23 cellular contexts compared by ENCODE assay signal in the genomic region with DNA sequence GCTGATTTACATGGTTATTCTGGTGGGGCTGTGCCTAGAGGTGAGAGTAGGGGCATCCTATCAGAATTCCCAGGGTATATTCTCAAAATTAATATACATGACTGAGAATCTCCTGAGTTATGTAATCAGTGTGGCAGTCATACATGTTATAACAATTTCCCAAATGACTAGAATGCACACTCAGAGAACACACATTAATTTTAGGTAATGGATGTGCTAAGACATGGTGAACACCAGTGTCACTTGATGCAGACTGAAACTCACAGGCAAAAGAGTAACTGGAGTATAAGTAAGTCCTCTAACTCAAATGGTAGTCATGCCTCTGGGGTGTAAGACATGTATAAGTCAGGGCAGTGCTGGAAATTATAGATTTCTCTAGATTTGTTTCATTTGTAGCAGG.
DNase-seq lines count a peak whose midpoint lies in the region; ATAC-seq and TF ChIP-seq lines count a peak whose summit lies in the region.
"Had no signal": no experiment of that assay in that cellular context is flagged by ENCODE, and none has a peak within 500 bp of the region (broad histone marks: within the 10 kb centered on the region; RNA-seq: fewer than 3 reads in every experiment).

No MANE protein-coding gene starts in this region.

- H3K27me3 ChIP-seq in PC-3 (ENCODE audit: low read length) (no peaks in the 10 kb centered on the region), skeletal muscle satellite cell (ENCODE audit: control insufficient read depth, insufficient read depth, low read length) (no peaks in the 10 kb centered on the region), right lobe of liver (no peaks in the 10 kb centered on the region)
- H3K27me3 ChIP-seq: cardiac muscle cell, thyroid gland had no signal

- H4K20me1 ChIP-seq in PC-3 (ENCODE audit: low read length) = no peaks in the 10 kb centered on the region

- H3K36me3 Mint-ChIP-seq in activated CD4-positive, alpha-beta memory T cell treated with anti-CD3 and anti-CD28 coated beads, Interleukin-2, amount 10 ng/mL, durations not matched to agents 7 days and 5 days (ENCODE audit: low read depth) = peaks cover 6% of the 10 kb centered on the region
- H3K36me3 Mint-ChIP-seq: stimulated activated naive B cell treated with anti-CD40 and anti-IgM and Interleukin-4, amounts not matched to agents 10 μg/mL and 1 μg/mL and 100 μg/mL, for 72 hours had no signal

- no TSS peak for BruUV-seq in PC-3 (replicated peaks; lab: Mats Ljungman, UMichigan)

- CTCF ChIA-PET in PC-3 (lab: Charles Lee) = no interaction called here
- CTCF ChIA-PET in activated CD4-positive, alpha-beta memory T cell treated with anti-CD3 and anti-CD28 coated beads, Interleukin-2, amount 10 ng/mL, durations not matched to agents 7 days and 5 days (lab: Charles Lee) = interaction anchor here (0.6 kb wide), 1 partner anchor 389 kb away, joined by 4 read pairs; no protein-coding TSS in a partner anchor

- H3K79me2 ChIP-seq in PC-3 (ENCODE audit: low read length) = no peaks in the 10 kb centered on the region

- intact Hi-C loops in PC-3 (cut with micrococcal nuclease) = no loop called here
- intact Hi-C loops in right lobe of liver (cut with DNase I) = no loop called here

- DNase-seq in EH (ENCODE audit: low read depth) (peak; percentile 8), PC-3 (no peak), epithelial cell of esophagus (ENCODE audit: low read depth) (peak; percentile 51), RPMI8226 (no peak), COLO829 (ENCODE audit: low spot score) (no peak), right lobe of liver (no peak)
- DNase-seq in activated CD4-positive, alpha-beta memory T cell treated with anti-CD3 and anti-CD28 coated beads, Interleukin-2, amount 10 ng/mL, durations not matched to agents 7 days and 5 days = no peak
- DNase-seq: activated CD4-positive, alpha-beta T cell treated with anti-CD3 and anti-CD28 coated beads, Interleukin-2, amount 10 ng/mL, durations not matched to agents 7 days and 5 days; activated gamma-delta T cell; DMS79 treated with DMSO at 0.1 percent for 48 hours; kidney; lower lobe of right lung; NCI-H1105 treated with DMSO at 0.1 percent for 48 hours; NCI-H2081; NCI-H446 treated with DMSO at 0.1 percent for 48 hours; NK-92 treated with Interleukin-12 subunit alpha and Interleukin-12 subunit beta, amount 100 ng/mL, for 24 hours; right cardiac atrium; stimulated activated naive B cell treated with anti-CD40 and anti-IgM and Interleukin-4, amounts not matched to agents 10 μg/mL and 1 μg/mL and 100 μg/mL, for 72 hours; thyroid gland had no signal

- H3K27ac Mint-ChIP-seq in activated CD4-positive, alpha-beta memory T cell treated with anti-CD3 and anti-CD28 coated beads, Interleukin-2, amount 10 ng/mL, durations not matched to agents 7 days and 5 days = no peak overlapping the region
- H3K27ac Mint-ChIP-seq: activated CD4-positive, alpha-beta T cell treated with anti-CD3 and anti-CD28 coated beads, Interleukin-2, amount 10 ng/mL, durations not matched to agents 7 days and 5 days; dendritic cell treated with granulocyte-macrophage colony-stimulating factor and Interleukin-4, amounts not matched to agents 40 ng/mL and 50 ng/mL, for 4 days; stimulated activated naive B cell treated with anti-CD40 and anti-IgM and Interleukin-4, amounts not matched to agents 10 μg/mL and 1 μg/mL and 100 μg/mL, for 72 hours had no signal

- no peak for TF ChIP-seq POLR2A in right lobe of liver (IDR thresholded peaks at IDR 0.05)

- TF ChIP-seq CTCF in PC-3 (conservative IDR thresholded peaks at IDR 0.05; ENCODE audit: low read depth, low read length) = no peak
- no peak for TF ChIP-seq CTCF in epithelial cell of esophagus (IDR thresholded peaks at IDR 0.05; ENCODE audit: insufficient read depth, low read depth, low read length, missing control alignments)
- no peak for TF ChIP-seq CTCF in right lobe of liver (IDR thresholded peaks at IDR 0.05)

- H3K4me1 ChIP-seq in PC-3 (ENCODE audit: insufficient read depth, low read length) (peaks cover 18% of the 10 kb centered on the region), skeletal muscle satellite cell (ENCODE audit: control insufficient read depth, insufficient read depth, low read length) (peaks cover 22% of the 10 kb centered on the region), right lobe of liver (no peaks in the 10 kb centered on the region)
- H3K4me1 ChIP-seq: lower lobe of right lung, thyroid gland had no signal

- H3K36me3 ChIP-seq in PC-3 (ENCODE audit: low read depth, low read length) (no peaks in the 10 kb centered on the region), skeletal muscle satellite cell (ENCODE audit: insufficient read depth, low read length) (no peaks in the 10 kb centered on the region), right lobe of liver (no peaks in the 10 kb centered on the region)
- H3K36me3 ChIP-seq: cardiac muscle cell, HAP-1, lower lobe of right lung, thyroid gland had no signal

- H3K9me2 ChIP-seq in PC-3 (replicated peaks; ENCODE audit: low read length) = no peaks in the 10 kb centered on the region

- no peak overlapping the region for H3K4me3 ChIP-seq in PC-3 (ENCODE audit: low read length)
- H3K4me3 ChIP-seq in epithelial cell of esophagus (ENCODE audit: low read length) = no peak overlapping the region
- H3K4me3 ChIP-seq in skeletal muscle satellite cell (ENCODE audit: low read length) = no peak overlapping the region
- H3K4me3 ChIP-seq in right lobe of liver = no peak overlapping the region
- H3K4me3 ChIP-seq: cardiac muscle cell, HAP-1, lower lobe of right lung, thyroid gland had no signal

- H3K27me3 Mint-ChIP-seq in activated CD4-positive, alpha-beta memory T cell treated with anti-CD3 and anti-CD28 coated beads, Interleukin-2, amount 10 ng/mL, durations not matched to agents 7 days and 5 days = peaks cover 15% of the 10 kb centered on the region
- H3K27me3 Mint-ChIP-seq: dendritic cell treated with granulocyte-macrophage colony-stimulating factor and Interleukin-4, amounts not matched to agents 40 ng/mL and 50 ng/mL, for 4 days; stimulated activated naive B cell treated with anti-CD40 and anti-IgM and Interleukin-4, amounts not matched to agents 10 μg/mL and 1 μg/mL and 100 μg/mL, for 72 hours had no signal

- peaks cover 11% of the 10 kb centered on the region for H3K9me3 Mint-ChIP-seq in activated CD4-positive, alpha-beta memory T cell treated with anti-CD3 and anti-CD28 coated beads, Interleukin-2, amount 10 ng/mL, durations not matched to agents 7 days and 5 days
- H3K9me3 Mint-ChIP-seq: activated CD4-positive, alpha-beta T cell treated with anti-CD3 and anti-CD28 coated beads, Interleukin-2, amount 10 ng/mL, durations not matched to agents 7 days and 5 days; stimulated activated naive B cell treated with anti-CD40 and anti-IgM and Interleukin-4, amounts not matched to agents 10 μg/mL and 1 μg/mL and 100 μg/mL, for 72 hours had no signal

- POLR2A ChIA-PET in PC-3 (lab: Charles Lee; ENCODE audit: unreplicated experiment) = interaction anchor here (0.6 kb wide), 1 partner anchor 1200 kb away, joined by 3 read pairs; no protein-coding TSS in a partner anchor
- POLR2A ChIA-PET in activated CD4-positive, alpha-beta memory T cell treated with anti-CD3 and anti-CD28 coated beads, Interleukin-2, amount 10 ng/mL, durations not matched to agents 7 days and 5 days (lab: Charles Lee) = no interaction called here

- H3K4me2 ChIP-seq in PC-3 (ENCODE audit: low read length) (peak overlapping the region; percentile 63), skeletal muscle satellite cell (ENCODE audit: low read length) (no peak overlapping the region)

- ATAC-seq in PC-3 = no peak
- no peak for ATAC-seq in right lobe of liver
- ATAC-seq: lower lobe of right lung; stimulated activated naive B cell treated with anti-CD40 and anti-IgM and Interleukin-4, amounts not matched to agents 10 μg/mL and 1 μg/mL and 100 μg/mL, for 72 hours had no signal

- peaks cover 4% of the 10 kb centered on the region for H3F3A ChIP-seq in PC-3 (ENCODE audit: low read length, unreplicated experiment)

- no peaks in the 10 kb centered on the region for H3K9me3 ChIP-seq in PC-3 (ENCODE audit: low read length)
- H3K9me3 ChIP-seq in skeletal muscle satellite cell (replicated peaks; ENCODE audit: low read length) = no peaks in the 10 kb centered on the region
- H3K9me3 ChIP-seq in right lobe of liver = no peaks in the 10 kb centered on the region
- H3K9me3 ChIP-seq: HAP-1, lower lobe of right lung, thyroid gland had no signal

- H3K27ac ChIP-seq in PC-3 (ENCODE audit: low read length) (peak overlapping the region; percentile 88), right lobe of liver (no peak overlapping the region)
- H3K27ac ChIP-seq: cardiac muscle cell, lower lobe of right lung, thyroid gland had no signal

- H2AFZ ChIP-seq in PC-3 (ENCODE audit: low read length) = peak overlapping the region; percentile 43; the same call in 1 of the 2 replicates

- H3K4me1 Mint-ChIP-seq in activated CD4-positive, alpha-beta memory T cell treated with anti-CD3 and anti-CD28 coated beads, Interleukin-2, amount 10 ng/mL, durations not matched to agents 7 days and 5 days = peaks cover 16% of the 10 kb centered on the region

- peak overlapping the region; percentile 54; the same call in 1 of the 2 replicates for H3K9ac ChIP-seq in PC-3 (ENCODE audit: low read length)
- peak overlapping the region; percentile 61 for H3K9ac ChIP-seq in skeletal muscle satellite cell (ENCODE audit: low read depth, low read length)

- H3K4me3 Mint-ChIP-seq in activated CD4-positive, alpha-beta memory T cell treated with anti-CD3 and anti-CD28 coated beads, Interleukin-2, amount 10 ng/mL, durations not matched to agents 7 days and 5 days = no peak overlapping the region
- H3K4me3 Mint-ChIP-seq: activated CD4-positive, alpha-beta T cell treated with anti-CD3 and anti-CD28 coated beads, Interleukin-2, amount 10 ng/mL, durations not matched to agents 7 days and 5 days; dendritic cell treated with granulocyte-macrophage colony-stimulating factor and Interleukin-4, amounts not matched to agents 40 ng/mL and 50 ng/mL, for 4 days; stimulated activated naive B cell treated with anti-CD40 and anti-IgM and Interleukin-4, amounts not matched to agents 10 μg/mL and 1 μg/mL and 100 μg/mL, for 72 hours had no signal

Comparison
In these comparisons a context has a peak if more than half of its experiments do, and no peak if none do; other contexts are left out.
1. DNase-seq: peak in EH (single experiment) and epithelial cell of esophagus (single experiment); none in PC-3 (single experiment), RPMI8226 (single experiment), COLO829 (single experiment), right lobe of liver (0 of 3) and activated CD4-positive, alpha-beta memory T cell treated with anti-CD3 and anti-CD28 coated beads, Interleukin-2, amount 10 ng/mL, durations not matched to agents 7 days and 5 days (single experiment).